15 cellular contexts compared by ENCODE assay signal in genomic region chr17:68460096-68460495, GRCh38. TPM values are rescaled to one million over a fixed set of nuclear protein-coding genes. Genes with fewer than 3 reads are reported as not detected.
DNase-seq lines count a peak whose midpoint lies in the region; ATAC-seq and TF ChIP-seq lines count a peak whose summit lies in the region.
"Had no signal": no experiment of that assay in that cellular context is flagged by ENCODE, and none has a peak within 500 bp of the region (broad histone marks: within the 10 kb centered on the region; RNA-seq: fewer than 3 reads in every experiment).

No MANE protein-coding gene starts in this region.

- peaks cover 31% of the 10 kb centered on the region for H3K4me1 ChIP-seq in HAP-1

- TF ChIP-seq CTCF in GM12865 (IDR thresholded peaks at IDR 0.05; ENCODE audit: insufficient read depth, low read depth, low read length, missing control alignments) (no peak), osteocyte (IDR thresholded peaks at IDR 0.05) (no peak)

- H3K4me3 Mint-ChIP-seq in activated CD8-positive, alpha-beta T cell treated with anti-CD3 and anti-CD28 coated beads, Interleukin-2, amount 10 ng/mL, durations not matched to agents 7 days and 5 days = peak overlapping the region; percentile 74
- peak overlapping the region; percentile 29 for H3K4me3 Mint-ChIP-seq in osteocyte (ENCODE audit: unreplicated experiment)

- POLR2A ChIA-PET in activated CD8-positive, alpha-beta T cell treated with anti-CD3 and anti-CD28 coated beads, Interleukin-2, amount 10 ng/mL, durations not matched to agents 7 days and 5 days (lab: Charles Lee) = interaction anchor here (0.6 to 3.9 kb wide), 13 partner anchors 14 to 275 kb away, joined by 3 to 31 read pairs (median 4); partner anchors contain the start of genes AMZ2, ARSG and SLC16A6

- CTCF ChIA-PET in activated CD8-positive, alpha-beta T cell treated with anti-CD3 and anti-CD28 coated beads, Interleukin-2, amount 10 ng/mL, durations not matched to agents 7 days and 5 days (lab: Charles Lee) = interaction anchor here (0.6 to 13.4 kb wide), 19 partner anchors 10 to 634 kb away, joined by 3 to 270 read pairs (median 4); partner anchors contain the start of gene AMZ2

- peak; percentile 46 for DNase-seq in activated CD8-positive, alpha-beta memory T cell treated with anti-CD3 and anti-CD28 coated beads for 24 hours
- no peak for DNase-seq in activated CD8-positive, alpha-beta memory T cell treated with anti-CD3 and anti-CD28 coated beads, Interleukin-2, amount 50 U/mL, for 48 hours
- DNase-seq in GM12865 (ENCODE audit: low read depth) = peak; percentile 65
- DNase-seq in activated CD8-positive, alpha-beta T cell treated with anti-CD3 and anti-CD28 coated beads, Interleukin-2, amount 10 ng/mL, durations not matched to agents 7 days and 5 days = no peak
- no peak for DNase-seq in osteocyte (ENCODE audit: extremely low spot score, unreplicated experiment)
- no peak for DNase-seq in SK-N-DZ (ENCODE audit: low spot score)
- no peak for DNase-seq in HAP-1 (ENCODE audit: low spot score in 2 of 2)
- DNase-seq: GF-D8; NCI-H1436; NCI-H446; stimulated activated CD4-positive, alpha-beta T cell treated with anti-CD3 and anti-CD28 coated beads, Interleukin-4, amount 100 ng/mL, for 24 hours had no signal

- H3K27me3 ChIP-seq in HAP-1 (ENCODE audit: low read depth) = no peaks in the 10 kb centered on the region
- H3K27me3 ChIP-seq: Peyer's patch had no signal

- peaks cover 4% of the 10 kb centered on the region for H3K36me3 Mint-ChIP-seq in activated CD8-positive, alpha-beta T cell treated with anti-CD3 and anti-CD28 coated beads, Interleukin-2, amount 10 ng/mL, durations not matched to agents 7 days and 5 days (ENCODE audit: low read depth)
- no peaks in the 10 kb centered on the region for H3K36me3 Mint-ChIP-seq in osteocyte (ENCODE audit: unreplicated experiment)
- H3K36me3 Mint-ChIP-seq: IgD-negative memory B cell had no signal

- no peaks in the 10 kb centered on the region for H3K9me3 ChIP-seq in HAP-1
- H3K9me3 ChIP-seq: Peyer's patch had no signal

- H3K27ac Mint-ChIP-seq in activated CD8-positive, alpha-beta T cell treated with anti-CD3 and anti-CD28 coated beads, Interleukin-2, amount 10 ng/mL, durations not matched to agents 7 days and 5 days = peak overlapping the region; percentile 91
- no peak overlapping the region for H3K27ac Mint-ChIP-seq in osteocyte (ENCODE audit: unreplicated experiment)

- ATAC-seq in activated CD8-positive, alpha-beta T cell treated with anti-CD3 and anti-CD28 coated beads, Interleukin-2, amount 10 ng/mL, durations not matched to agents 7 days and 5 days = no peak
- ATAC-seq in HG02642 (IDR thresholded peaks at IDR 0.05; ENCODE audit: poor library complexity, unreplicated experiment) = no peak
- ATAC-seq: sciatic nerve had no signal

- H3K9me3 Mint-ChIP-seq in activated CD8-positive, alpha-beta T cell treated with anti-CD3 and anti-CD28 coated beads, Interleukin-2, amount 10 ng/mL, durations not matched to agents 7 days and 5 days (ENCODE audit: insufficient read depth) = no peaks in the 10 kb centered on the region
- H3K9me3 Mint-ChIP-seq in osteocyte (ENCODE audit: unreplicated experiment) = no peaks in the 10 kb centered on the region
- H3K9me3 Mint-ChIP-seq: IgD-negative memory B cell had no signal

- in situ Hi-C loops in HAP-1 (cut with MboI; ENCODE audit: low sequenced_read_pairs) = no loop called here

- no peaks in the 10 kb centered on the region for H3K27me3 Mint-ChIP-seq in activated CD8-positive, alpha-beta T cell treated with anti-CD3 and anti-CD28 coated beads, Interleukin-2, amount 10 ng/mL, durations not matched to agents 7 days and 5 days (ENCODE audit: low read depth)
- H3K27me3 Mint-ChIP-seq in osteocyte (ENCODE audit: unreplicated experiment) = peaks cover 8% of the 10 kb centered on the region
- H3K27me3 Mint-ChIP-seq: IgD-negative memory B cell had no signal

- peaks cover 72% of the 10 kb centered on the region for H3K4me1 Mint-ChIP-seq in activated CD8-positive, alpha-beta T cell treated with anti-CD3 and anti-CD28 coated beads, Interleukin-2, amount 10 ng/mL, durations not matched to agents 7 days and 5 days (ENCODE audit: low read depth)
- peaks cover 22% of the 10 kb centered on the region for H3K4me1 Mint-ChIP-seq in osteocyte (ENCODE audit: unreplicated experiment)

- H3K4me3 ChIP-seq in GM12865 (ENCODE audit: low read depth, low read length) (peak overlapping the region; percentile 47), HAP-1 (no peak overlapping the region)
- H3K4me3 ChIP-seq: Peyer's patch had no signal

- no peaks in the 10 kb centered on the region for H3K36me3 ChIP-seq in HAP-1 (replicated peaks)
- H3K36me3 ChIP-seq: Peyer's patch had no signal

RNA-seq across cellular contexts. Expression of gene WIPI1, which starts 2.8 kb away (rescaled TPM):
- total RNA-seq in activated CD8-positive, alpha-beta T cell treated with anti-CD3 and anti-CD28 coated beads, Interleukin-2, amount 10 ng/mL, durations not matched to agents 7 days and 5 days = 10 to 100 TPM; 40.8 to 41.4 TPM
- 74.5 and 78.1 TPM in 2 replicates for total RNA-seq in osteocyte
- 3.7 and 4.7 TPM in 2 replicates for polyA plus RNA-seq in SK-N-DZ (2014; cell fraction: cytosol; rRNA removed)
- polyA plus RNA-seq in SK-N-DZ (2014; cell fraction: nucleus; rRNA removed) = 1.4 and 7.6 TPM in 2 replicates

RNA-seq across cellular contexts. Expression of gene PRKAR1A, which starts 52.1 kb away (rescaled TPM):
- total RNA-seq in activated CD8-positive, alpha-beta T cell treated with anti-CD3 and anti-CD28 coated beads, Interleukin-2, amount 10 ng/mL, durations not matched to agents 7 days and 5 days = 100 to 1,000 TPM; 210 to 221 TPM
- 308 and 326 TPM in 2 replicates for total RNA-seq in osteocyte
- 143 and 210 TPM in 2 replicates for polyA plus RNA-seq in SK-N-DZ (2014; cell fraction: cytosol; rRNA removed)
- polyA plus RNA-seq in SK-N-DZ (2014; cell fraction: nucleus; rRNA removed) = 79.6 and 90.5 TPM in 2 replicates

Comparison
In these comparisons a context has a peak if more than half of its experiments do, and no peak if none do; other contexts are left out.
1. DNase-seq: peak in activated CD8-positive, alpha-beta memory T cell treated with anti-CD3 and anti-CD28 coated beads for 24 hours (single experiment) and GM12865 (single experiment); none in activated CD8-positive, alpha-beta memory T cell treated with anti-CD3 and anti-CD28 coated beads, Interleukin-2, amount 50 U/mL, for 48 hours (single experiment), activated CD8-positive, alpha-beta T cell treated with anti-CD3 and anti-CD28 coated beads, Interleukin-2, amount 10 ng/mL, durations not matched to agents 7 days and 5 days (single experiment), osteocyte (single experiment), SK-N-DZ (single experiment) and HAP-1 (0 of 2).